ENCODE assay signal across 17 cellular contexts in genomic region chr4:174040287-174040686, GRCh38.
DNase-seq lines count a peak whose midpoint lies in the region; ATAC-seq and TF ChIP-seq lines count a peak whose summit lies in the region.
"Had no signal": no experiment of that assay in that cellular context is flagged by ENCODE, and none has a peak within 500 bp of the region (broad histone marks: within the 10 kb centered on the region; RNA-seq: fewer than 3 reads in every experiment).

No MANE protein-coding gene starts in this region.

- no peak overlapping the region for H3K56ac ChIP-seq in IMR-90 (ENCODE audit: extremely low read depth, insufficient read depth, low read length)

- no peak overlapping the region for H2AK5ac ChIP-seq in IMR-90 (ENCODE audit: low read depth, low read length)

- TF ChIP-seq CTCF in Caco-2 (IDR thresholded peaks at IDR 0.05; ENCODE audit: insufficient read depth in 1 of 2, low read depth in 1 of 2, low read length in 1 of 2, severe bottlenecking in 1 of 2, unreplicated experiment in 1 of 2) (no peak), IMR-90 (conservative IDR thresholded peaks at IDR 0.05; ENCODE audit: low read depth, low read length) (no peak), WTC11 (IDR thresholded peaks at IDR 0.05) (no peak)

- H3K79me1 ChIP-seq in IMR-90 (ENCODE audit: low read depth in 1 of 2, low read length in 2 of 2), result no peaks in the 10 kb centered on the region

- H3K27me3 Mint-ChIP-seq in Caco-2 (ENCODE audit: insufficient read depth, unreplicated experiment), result no peaks in the 10 kb centered on the region
- H3K27me3 Mint-ChIP-seq in WTC11 (ENCODE audit: low read depth), result peaks cover 5% of the 10 kb centered on the region
- H3K27me3 Mint-ChIP-seq: B cell had no signal

- no peak overlapping the region for H4K5ac ChIP-seq in IMR-90 (ENCODE audit: low read depth, low read length)

- no peak overlapping the region for H3K4me3 ChIP-seq in Caco-2 (ENCODE audit: low read depth, low read length)
- H3K4me3 ChIP-seq in IMR-90 (ENCODE audit: insufficient read depth, low read depth, low read length), result no peak overlapping the region
- H3K4me3 ChIP-seq in iPS-20b (ENCODE audit: low read length), result 0 out of 2 replicates have a peak overlapping the region, but pooled peaks have one; percentile 18
- H3K4me3 ChIP-seq: BLaER1 treated with 17β-estradiol and CSF1 and Interleukin-3, amounts not matched to agents 10 nM and 100 nM; GM12878 had no signal

- peaks cover 11% of the 10 kb centered on the region for H3K4me1 Mint-ChIP-seq in Caco-2 (ENCODE audit: low read depth, unreplicated experiment)
- H3K4me1 Mint-ChIP-seq in WTC11, result peaks cover 37% of the 10 kb centered on the region
- H3K4me1 Mint-ChIP-seq: B cell had no signal

- no peak overlapping the region for H2AK9ac ChIP-seq in IMR-90 (replicated peaks; ENCODE audit: low read depth, low read length, poor library complexity)

- no peak overlapping the region for H2BK5ac ChIP-seq in IMR-90 (ENCODE audit: low read depth, low read length, poor library complexity, severe bottlenecking)

- BruUV-seq in Caco-2 (replicated peaks; lab: Mats Ljungman, UMichigan) (no TSS peak), IMR-90 (replicated peaks; lab: Mats Ljungman, UMichigan) (no TSS peak)

- no peaks in the 10 kb centered on the region for H3K9me1 ChIP-seq in IMR-90 (ENCODE audit: insufficient read depth, low read length)

- intact Hi-C loops in Caco-2 (cut with micrococcal nuclease; ENCODE audit: unreplicated experiment) (no loop called here), IMR-90 (cut with micrococcal nuclease) (no loop called here), posterior vena cava (cut with DNase I) (no loop called here)

- no peaks in the 10 kb centered on the region for H3K36me3 ChIP-seq in Caco-2 (ENCODE audit: control insufficient read depth, insufficient read depth, low read length)
- H3K36me3 ChIP-seq in IMR-90 (ENCODE audit: control insufficient read depth, insufficient read depth, low read length), result no peaks in the 10 kb centered on the region
- no peaks in the 10 kb centered on the region for H3K36me3 ChIP-seq in iPS-20b (ENCODE audit: insufficient read depth, low read depth, low read length)
- H3K36me3 ChIP-seq: BLaER1 treated with 17β-estradiol and CSF1 and Interleukin-3, amounts not matched to agents 10 nM and 100 nM had no signal

- DNase-seq in Caco-2, result no peak
- no peak for DNase-seq in IMR-90
- DNase-seq in OCI-M1 (lab: John Stamatoyannopoulos, UW), result peak; percentile 60
- DNase-seq in posterior vena cava (ENCODE audit: low spot score), result no peak
- DNase-seq in WTC11 (ENCODE audit: low spot score), result no peak
- DNase-seq in activated T-cell treated with anti-CD3 and anti-CD28 coated beads, Interleukin-2, amount 50 U/mL, for 1 hour, result no peak
- DNase-seq: CD8-positive, alpha-beta T cell; DMS 273 treated with DMSO at 0.1 percent for 48 hours; DMS53; DND-41; EL; GOT3; H9 had no signal

- H3K27ac Mint-ChIP-seq in Caco-2 (ENCODE audit: unreplicated experiment) (peak overlapping the region; percentile 6), WTC11 (no peak overlapping the region)
- H3K27ac Mint-ChIP-seq: B cell; CD8-positive, alpha-beta T cell; H9 had no signal

- no peak overlapping the region for H3K4me2 ChIP-seq in IMR-90 (ENCODE audit: low read depth, low read length)
- H3K4me2 ChIP-seq: BLaER1 treated with 17β-estradiol and CSF1 and Interleukin-3, amounts not matched to agents 10 nM and 100 nM had no signal

- in situ Hi-C loops in IMR-90 (cut with MboI; ENCODE audit: low sequenced_read_pairs), result no loop called here

- H3K18ac ChIP-seq in IMR-90 (ENCODE audit: low read depth, low read length), result no peak overlapping the region

- H3K9me3 Mint-ChIP-seq in Caco-2 (ENCODE audit: unreplicated experiment) (peaks cover 11% of the 10 kb centered on the region), WTC11 (no peaks in the 10 kb centered on the region)
- H3K9me3 Mint-ChIP-seq: H9 had no signal

- H3K36me3 Mint-ChIP-seq in Caco-2 (ENCODE audit: insufficient read depth, unreplicated experiment), result peaks cover 6% of the 10 kb centered on the region
- H3K36me3 Mint-ChIP-seq in WTC11, result no peaks in the 10 kb centered on the region
- H3K36me3 Mint-ChIP-seq: CD8-positive, alpha-beta T cell had no signal

- H4K8ac ChIP-seq in IMR-90 (ENCODE audit: low read depth in 2 of 2, low read length in 2 of 2), result no peak overlapping the region

- no peak overlapping the region for H3K14ac ChIP-seq in IMR-90 (replicated peaks; ENCODE audit: low read depth, low read length)

- dilution Hi-C loops in IMR-90 (cut with HindIII; ENCODE audit: low sequenced_read_pairs, unreplicated experiment), result no loop called here

- H2BK20ac ChIP-seq in IMR-90 (ENCODE audit: low read depth, low read length), result no peak overlapping the region

- H3K4ac ChIP-seq in IMR-90 (ENCODE audit: low read depth, low read length), result no peak overlapping the region

- no peak overlapping the region for H3K4me3 Mint-ChIP-seq in Caco-2 (ENCODE audit: unreplicated experiment)
- H3K4me3 Mint-ChIP-seq in WTC11, result no peak overlapping the region
- H3K4me3 Mint-ChIP-seq: B cell; CD8-positive, alpha-beta T cell had no signal

- no peak overlapping the region for H3K27ac ChIP-seq in IMR-90 (ENCODE audit: insufficient read depth, low read length)
- H3K27ac ChIP-seq in iPS-20b (ENCODE audit: low read length), result no peak overlapping the region
- H3K27ac ChIP-seq: BLaER1 treated with 17β-estradiol and CSF1 and Interleukin-3, amounts not matched to agents 10 nM and 100 nM had no signal

- H3K27me3 ChIP-seq in Caco-2 (replicated peaks; ENCODE audit: control insufficient read depth, insufficient read depth, low read length), result no peaks in the 10 kb centered on the region
- H3K27me3 ChIP-seq in IMR-90 (ENCODE audit: control insufficient read depth, insufficient read depth, low read length), result no peaks in the 10 kb centered on the region
- H3K27me3 ChIP-seq in iPS-20b (ENCODE audit: insufficient read depth, low read length), result no peaks in the 10 kb centered on the region
- H3K27me3 ChIP-seq: BLaER1 treated with 17β-estradiol and CSF1 and Interleukin-3, amounts not matched to agents 10 nM and 100 nM had no signal

- peaks cover 20% of the 10 kb centered on the region for H3K4me1 ChIP-seq in Caco-2
- no peaks in the 10 kb centered on the region for H3K4me1 ChIP-seq in IMR-90 (ENCODE audit: control insufficient read depth, insufficient read depth, low read length)
- H3K4me1 ChIP-seq in iPS-20b (ENCODE audit: insufficient read depth, low read length), result peaks cover 22% of the 10 kb centered on the region; the same call in 1 of the 2 replicates
- H3K4me1 ChIP-seq: BLaER1 treated with 17β-estradiol and CSF1 and Interleukin-3, amounts not matched to agents 10 nM and 100 nM had no signal

- H4K91ac ChIP-seq in IMR-90 (ENCODE audit: insufficient read depth, low read depth, low read length), result no peak overlapping the region

- CTCF ChIA-PET in Caco-2 (lab: Charles Lee) (no interaction called here), IMR-90 (lab: Yijun Ruan, JAX) (no interaction called here), WTC11 (lab: Charles Lee) (interaction anchor here (1.2 to 1.5 kb wide), 2 partner anchors 50 to 546 kb away, joined by 3 read pairs; no protein-coding TSS in a partner anchor)

- peaks cover 11% of the 10 kb centered on the region for H3K9me3 ChIP-seq in Caco-2
- no peaks in the 10 kb centered on the region for H3K9me3 ChIP-seq in IMR-90 (ENCODE audit: control insufficient read depth, insufficient read depth, low read length)
- H3K9me3 ChIP-seq in iPS-20b (ENCODE audit: insufficient read depth, low read depth, low read length), result no peaks in the 10 kb centered on the region

- H3K9ac ChIP-seq in IMR-90 (ENCODE audit: low read depth, low read length) (no peak overlapping the region), iPS-20b (ENCODE audit: low read depth, low read length) (no peak overlapping the region)
- H3K9ac ChIP-seq: BLaER1 treated with 17β-estradiol and CSF1 and Interleukin-3, amounts not matched to agents 10 nM and 100 nM had no signal

- H2AFZ ChIP-seq in IMR-90 (replicated peaks; ENCODE audit: low read length, poor library complexity), result no peak overlapping the region

- no peak overlapping the region for H2BK15ac ChIP-seq in IMR-90 (ENCODE audit: low read depth, low read length)

- ATAC-seq in IMR-90 (ENCODE audit: low read depth) (no peak), WTC11 (no peak)
- ATAC-seq: CD8-positive, alpha-beta T cell; GM12878 had no signal

- TF ChIP-seq RAD21 in IMR-90 (IDR thresholded peaks at IDR 0.05; ENCODE audit: low read length), result no peak

- no peak overlapping the region for H3K23ac ChIP-seq in IMR-90 (ENCODE audit: low read depth, low read length)

- no peak overlapping the region for H2BK120ac ChIP-seq in IMR-90 (ENCODE audit: low read depth, low read length)

- no peaks in the 10 kb centered on the region for H4K20me1 ChIP-seq in IMR-90 (ENCODE audit: insufficient read depth, low read length)
- H4K20me1 ChIP-seq: BLaER1 treated with 17β-estradiol and CSF1 and Interleukin-3, amounts not matched to agents 10 nM and 100 nM had no signal

- TF ChIP-seq POLR2A in IMR-90 (IDR thresholded peaks at IDR 0.05; ENCODE audit: low read depth, low read length), result no peak

- POLR2A ChIA-PET in Caco-2 (lab: Charles Lee), result no interaction called here
- POLR2A ChIA-PET in IMR-90 (lab: Charles Lee; ENCODE audit: unreplicated experiment), result no interaction called here
- POLR2A ChIA-PET in WTC11 (lab: Charles Lee), result interaction anchor here (0.6 kb wide), 1 partner anchor 45 kb away, joined by 3 read pairs; no protein-coding TSS in a partner anchor

TF ChIP-seq in IMR-90, 13 proteins besides CTCF, POLR2A, EP300 and RAD21:
- TF ChIP-seq SMC3 (IDR thresholded peaks at IDR 0.05; ENCODE audit: low read depth, low read length) (no peak), CEBPB (IDR thresholded peaks at IDR 0.05; ENCODE audit: low read depth, low read length) (0 out of 2 replicates have a peak, but pooled peaks have one; percentile 7), MXI1 (IDR thresholded peaks at IDR 0.05; ENCODE audit: borderline replicate concordance, low read depth, low read length) (no peak)

TF ChIP-seq in WTC11, 78 proteins besides CTCF, POLR2A, EP300 and RAD21 (continues in another document):
- TF ChIP-seq ZNF121 (CRISPR knock-in tag; IDR thresholded peaks at IDR 0.05), result no peak
- no peak for TF ChIP-seq FOXP1 (CRISPR knock-in tag; IDR thresholded peaks at IDR 0.05; ENCODE audit: borderline replicate concordance)
- no peak for TF ChIP-seq GABPB1 (CRISPR knock-in tag; IDR thresholded peaks at IDR 0.05)
